8 cellular contexts compared by ENCODE assay signal in the genomic region with DNA sequence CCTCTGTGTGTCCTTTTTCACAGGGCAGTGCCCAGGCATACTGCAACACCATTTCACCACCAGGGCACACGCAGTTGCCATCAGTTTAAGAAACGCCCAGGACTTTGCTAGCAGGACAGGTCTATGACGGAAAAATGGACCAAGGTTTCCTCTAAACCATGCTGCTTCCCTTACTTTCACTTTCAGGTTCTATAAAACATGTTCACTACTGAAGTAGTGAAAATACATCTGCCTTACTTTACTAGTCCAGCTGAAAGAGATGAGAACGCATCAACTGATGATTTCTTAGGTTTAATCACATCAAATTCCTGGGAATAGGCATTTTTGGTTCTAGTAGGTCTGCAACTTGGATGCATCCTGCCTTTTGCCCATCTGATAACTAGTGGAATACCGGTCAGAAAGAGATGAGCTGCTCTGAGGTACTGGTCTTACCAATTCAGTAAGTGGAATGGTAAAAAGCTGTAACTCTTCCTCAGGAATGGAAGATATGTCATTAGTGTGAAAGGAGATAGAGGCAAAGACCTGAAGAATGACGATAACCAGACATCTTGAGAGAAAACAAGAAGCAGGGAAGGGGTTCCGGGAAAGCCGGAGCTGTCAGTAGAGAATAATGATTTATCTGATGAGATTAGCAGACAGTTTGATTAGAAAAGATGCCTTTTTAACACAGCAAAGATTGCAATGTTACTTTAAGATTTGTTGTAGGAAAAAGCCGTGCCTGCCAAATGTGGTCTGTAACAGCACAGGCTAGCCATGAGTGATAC.
DNase-seq lines count a peak whose midpoint lies in the region; ATAC-seq and TF ChIP-seq lines count a peak whose summit lies in the region.

No MANE protein-coding gene starts in this region.

- H3K9me3 ChIP-seq in Panc1 (ENCODE audit: control insufficient read depth, insufficient read depth, low read depth, low read length) (no peaks in the 10 kb centered on the region), lower lobe of right lung (no peaks in the 10 kb centered on the region), transverse colon (no peaks in the 10 kb centered on the region)

- peak; percentile 91 for ATAC-seq in GM18517 (IDR thresholded peaks at IDR 0.05; ENCODE audit: unreplicated experiment)
- ATAC-seq in HG03039 (IDR thresholded peaks at IDR 0.05; ENCODE audit: unreplicated experiment) = peak; percentile 75
- ATAC-seq in Panc1 = peak; percentile 74
- ATAC-seq in lower lobe of right lung = peak; percentile 76 to 83

- H3K4me1 ChIP-seq in Panc1 (ENCODE audit: control insufficient read depth, insufficient read depth, low read length) (no peaks in the 10 kb centered on the region), lower lobe of right lung (peaks cover 5% of the 10 kb centered on the region), transverse colon (peaks cover 0 to 11% (median 3%) of the 10 kb centered on the region in 4 donors)

- H3K27me3 ChIP-seq in Panc1 (ENCODE audit: control insufficient read depth, insufficient read depth, low read length) (no peaks in the 10 kb centered on the region), lower lobe of right lung (ENCODE audit: low read depth) (no peaks in the 10 kb centered on the region), transverse colon (no peaks in the 10 kb centered on the region)

- H3K4me1 Mint-ChIP-seq in endothelial cell (ENCODE audit: unreplicated experiment) = peaks cover 32% of the 10 kb centered on the region

- BruUV-seq in Panc1 (replicated peaks; lab: Mats Ljungman, UMichigan) = no TSS peak

- H3K4me3 Mint-ChIP-seq in endothelial cell (ENCODE audit: unreplicated experiment) = no peak overlapping the region

- no peak for TF ChIP-seq EP300 in transverse colon (IDR thresholded peaks at IDR 0.05; ENCODE audit: low read depth)

- H3K27ac ChIP-seq in Panc1 (ENCODE audit: low read length) (no peak overlapping the region), caudate nucleus (ENCODE audit: low read depth, low read length) (peak overlapping the region; percentile 42), lower lobe of right lung (peak overlapping the region; percentile 78), transverse colon (peak overlapping the region; percentile 74 to 83 (median 78))

- DNase-seq in AG09309 (ENCODE audit: low read depth) (no peak), Panc1 (ENCODE audit: low read depth, low spot score) (no peak), caudate nucleus (lab: John Stamatoyannopoulos, UW) (peak in 1 of 61 donors; percentile 46), lower lobe of right lung (no peak), transverse colon (no peak), endothelial cell (ENCODE audit: low spot score) (no peak)

- H3K36me3 Mint-ChIP-seq in endothelial cell (ENCODE audit: low read depth, unreplicated experiment) = peaks cover 8% of the 10 kb centered on the region

- POLR2A ChIA-PET in Panc1 (lab: Charles Lee) = no interaction called here

- intact Hi-C loops in Panc1 (cut with micrococcal nuclease; ENCODE audit: unreplicated experiment) (no loop called here), lower lobe of right lung (cut with DNase I) (no loop called here), transverse colon (cut with DNase I; ENCODE audit: low total_unique reads) (loop anchor here (10.0 kb wide), 1 partner anchor 107 kb away; the partner anchor contains the start of gene TCF4)

- H3K27me3 Mint-ChIP-seq in endothelial cell (ENCODE audit: unreplicated experiment) = no peaks in the 10 kb centered on the region

- in situ Hi-C loops in Panc1 (cut with HindIII; ENCODE audit: low pct_unique_long_range_greater_than_20kb, low sequenced_read_pairs) = no loop called here
- in situ Hi-C loops in transverse colon (cut with MboI; ENCODE audit: low pct_ligation_motif_present in 1 of 4, low pct_unique_long_range_greater_than_20kb in 1 of 4, low sequenced_read_pairs in 3 of 4) = no loop called here

- H3K36me3 ChIP-seq in Panc1 (ENCODE audit: control insufficient read depth, insufficient read depth, low read length) (no peaks in the 10 kb centered on the region), lower lobe of right lung (no peaks in the 10 kb centered on the region), transverse colon (no peaks in the 10 kb centered on the region)

- CTCF ChIA-PET in Panc1 (lab: Charles Lee) = interaction anchor here (0.6 kb wide), 1 partner anchor 104 kb away, joined by 4 read pairs; no protein-coding TSS in a partner anchor

- H3K9me3 Mint-ChIP-seq in endothelial cell (ENCODE audit: unreplicated experiment) = no peaks in the 10 kb centered on the region

- no peak for TF ChIP-seq POLR2A in transverse colon (IDR thresholded peaks at IDR 0.05)

- H3K27ac Mint-ChIP-seq in endothelial cell (ENCODE audit: unreplicated experiment) = no peak overlapping the region

- peak; percentile 33 for TF ChIP-seq CTCF in AG09309 (IDR thresholded peaks at IDR 0.05; ENCODE audit: control insufficient read depth, insufficient read depth, low read depth, low read length, missing control alignments)
- no peak for TF ChIP-seq CTCF in Panc1 (IDR thresholded peaks at IDR 0.05)
- TF ChIP-seq CTCF in lower lobe of right lung (IDR thresholded peaks at IDR 0.05) = peak; percentile 14
- TF ChIP-seq CTCF in transverse colon (IDR thresholded peaks at IDR 0.05) = peak in 2 of 5 experiments; percentile 12 to 13
- no peak for TF ChIP-seq CTCF in endothelial cell (IDR thresholded peaks at IDR 0.05; ENCODE audit: unreplicated experiment)

- H3K4me3 ChIP-seq in AG09309 (ENCODE audit: control insufficient read depth, low read depth, low read length) (peak overlapping the region; percentile 45), Panc1 (ENCODE audit: low read depth in 2 of 2, low read length in 2 of 2) (peak overlapping the region; percentile 37 to 44), lower lobe of right lung (peak overlapping the region; percentile 54), transverse colon (peak overlapping the region; percentile 23 to 44 (median 26))

- WGBS in transverse colon (ENCODE audit: low coverage in 1 of 2), 2 donors = 34 to 36% methylated on average over 6 to 9 of the region's 9 CpGs

Comparison
In these comparisons a context has a peak if more than half of its experiments do, and no peak if none do; other contexts are left out.
1. CTCF ChIP-seq: peak in AG09309 (single experiment) and lower lobe of right lung (single experiment); none in Panc1 (single experiment) and endothelial cell (single experiment).
2. Peak in every context shown above with its lines, with median percentiles within 50 percentile points of each other: H3K4me3 ChIP-seq and ATAC-seq.